Comparison of ENCODE assay signal across 8 cellular contexts in the genomic region with DNA sequence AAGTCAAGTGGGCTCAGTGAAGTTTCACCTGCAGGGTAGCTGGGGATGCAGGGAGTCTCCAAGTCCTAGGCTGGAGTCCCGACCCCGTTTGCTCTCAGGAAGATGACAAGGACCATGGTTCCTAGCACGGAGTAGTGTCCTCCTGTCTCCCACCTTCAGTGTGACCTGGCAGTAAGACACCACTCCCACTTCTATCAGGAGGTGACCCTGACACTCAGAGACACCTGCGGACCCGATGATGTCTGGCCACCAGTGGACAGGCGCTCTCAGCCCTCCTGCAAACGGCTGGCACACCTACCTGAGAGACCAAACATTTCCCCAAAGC. TPM values are rescaled to one million over a fixed set of nuclear protein-coding genes. Genes with fewer than 3 reads are reported as not detected.
DNase-seq lines count a peak whose midpoint lies in the region; FAIRE-seq and TF ChIP-seq lines count a peak whose summit lies in the region.

No MANE protein-coding gene starts in this region.

- H3K36me3 ChIP-seq in esophagus muscularis mucosa = peaks cover 8 to 40% (median 25%) of the 10 kb centered on the region in 4 donors
- H3K36me3 ChIP-seq in rectal smooth muscle tissue (ENCODE audit: control insufficient read depth, insufficient read depth, low read length) = peaks cover 10% of the 10 kb centered on the region

- peak; percentile 33 for FAIRE-seq in GM19239 (lab: Jason Lieb, UNC)

- H3K27ac ChIP-seq in esophagus muscularis mucosa (replicated peaks in 1 of 4) (peak overlapping the region; percentile 96 to 99 (median 98)), rectal smooth muscle tissue (ENCODE audit: low read depth, low read length) (peak overlapping the region; percentile 99)

- H3K4me1 ChIP-seq in esophagus muscularis mucosa = peaks cover 42 to 69% (median 66%) of the 10 kb centered on the region in 4 donors
- H3K4me1 ChIP-seq in rectal smooth muscle tissue (ENCODE audit: control insufficient read depth, insufficient read depth, low read length) = peaks cover 14% of the 10 kb centered on the region

- no peaks in the 10 kb centered on the region for H3K9me3 ChIP-seq in esophagus muscularis mucosa

- DNase-seq in GM19239 (ENCODE audit: insufficient read length, low spot score) (no peak), RPMI8226 (peak; percentile 20), esophagus muscularis mucosa (ENCODE audit: extremely low spot score) (peak; percentile 80), NCI-H1694 (lab: John Stamatoyannopoulos, UW) (no peak), NCI-H1048 (lab: John Stamatoyannopoulos, UW) (no peak), cortex of kidney (lab: John Stamatoyannopoulos, UW) (no peak)
- DNase-seq in activated CD4-positive, CD25-positive, alpha-beta regulatory T cell (lab: John Stamatoyannopoulos, UW) = no peak

- H3K27me3 ChIP-seq in esophagus muscularis mucosa = no peaks in the 10 kb centered on the region
- H3K27me3 ChIP-seq in rectal smooth muscle tissue (ENCODE audit: control insufficient read depth, insufficient read depth, low read length) = no peaks in the 10 kb centered on the region

- intact Hi-C loops in esophagus muscularis mucosa (cut with DNase I) = loop anchor here (2.0 to 5.0 kb wide), 2 partner anchors 35 to 97 kb away; a partner anchor contains a TSS

- no peak for TF ChIP-seq CTCF in esophagus muscularis mucosa (IDR thresholded peaks at IDR 0.05)

- WGBS in esophagus muscularis mucosa = 0% methylated on average over 1 of the region's 7 CpGs

- TF ChIP-seq POLR2A in esophagus muscularis mucosa (IDR thresholded peaks at IDR 0.05; ENCODE audit: low read depth) = no peak

- TF ChIP-seq EP300 in esophagus muscularis mucosa (IDR thresholded peaks at IDR 0.05) = no peak

- H3K9ac ChIP-seq in rectal smooth muscle tissue (ENCODE audit: low read length) = peak overlapping the region; percentile 66

- H3K4me3 ChIP-seq in esophagus muscularis mucosa (peak overlapping the region; percentile 85 to 100 (median 90)), rectal smooth muscle tissue (ENCODE audit: low read length) (peak overlapping the region; percentile 95)

RNA-seq across cellular contexts. Expression of a gene that starts 1.1 kb away (rescaled TPM):
- 100 to 1,000 TPM; 147 to 927 (median 395) TPM for total RNA-seq in esophagus muscularis mucosa

RNA-seq across cellular contexts. Expression of a gene that starts 35.4 kb away (rescaled TPM):
- total RNA-seq in esophagus muscularis mucosa = 10 to 100 TPM; 62.7 to 96.9 (median 75.3) TPM

Comparison
In these comparisons a context has a peak if more than half of its experiments do, and no peak if none do; other contexts are left out.
1. DNase-seq: peak in RPMI8226 (single experiment) and esophagus muscularis mucosa (single experiment); none in GM19239 (single experiment), NCI-H1694 (single experiment), activated CD4-positive, CD25-positive, alpha-beta regulatory T cell (0 of 4), NCI-H1048 (single experiment) and cortex of kidney (single experiment).